Comparison of ENCODE assay signal across 9 cellular contexts in genomic region chr3:50156991-50157493, GRCh38. TPM values are rescaled to one million over a fixed set of nuclear protein-coding genes. Genes with fewer than 3 reads are reported as not detected.
DNase-seq lines count a peak whose midpoint lies in the region; ATAC-seq and TF ChIP-seq lines count a peak whose summit lies in the region.
"Had no signal": no experiment of that assay in that cellular context is flagged by ENCODE, and none has a peak within 500 bp of the region (broad histone marks: within the 10 kb centered on the region; RNA-seq: fewer than 3 reads in every experiment).

No MANE protein-coding gene starts in this region.

- H3K4me1 ChIP-seq in subcutaneous abdominal adipose tissue (ENCODE audit: control insufficient read depth in 5 of 5, insufficient read depth in 5 of 5, low read length in 5 of 5), result peaks cover 0 to 74% (median 49%) of the 10 kb centered on the region in 5 donors

- H3K9me3 ChIP-seq in subcutaneous abdominal adipose tissue (ENCODE audit: control insufficient read depth in 5 of 5, low read length in 5 of 5), result no peaks in the 10 kb centered on the region

- peaks cover 32% of the 10 kb centered on the region for H3K27me3 Mint-ChIP-seq in activated T-cell treated with anti-CD3 and anti-CD28 coated beads, Interleukin-2, amount 50 U/mL, for 4 hours (ENCODE audit: low read depth)

- H3K4me3 Mint-ChIP-seq in activated T-cell treated with anti-CD3 and anti-CD28 coated beads, Interleukin-2, amount 50 U/mL, for 4 hours, result no peak overlapping the region

- H3K4me1 Mint-ChIP-seq in activated T-cell treated with anti-CD3 and anti-CD28 coated beads, Interleukin-2, amount 50 U/mL, for 4 hours (ENCODE audit: low read depth), result peaks cover 8% of the 10 kb centered on the region

- H3K9me3 Mint-ChIP-seq in activated T-cell treated with anti-CD3 and anti-CD28 coated beads, Interleukin-2, amount 50 U/mL, for 4 hours, result no peaks in the 10 kb centered on the region

- DNase-seq in HK-2 (ENCODE audit: unreplicated experiment) (peak; percentile 45), brain microvascular endothelial cell (no peak), kidney epithelial cell (ENCODE audit: low read depth) (no peak), HuH-7 (ENCODE audit: low spot score) (no peak)
- no peak for DNase-seq in activated T-cell treated with anti-CD3 and anti-CD28 coated beads, Interleukin-2, amount 50 U/mL, for 4 hours
- DNase-seq: stimulated activated CD4-positive, alpha-beta T cell treated with anti-CD3 and anti-CD28 coated beads, Interleukin-15, amount 100 ng/mL, for 24 hours had no signal

- H3K9ac ChIP-seq in subcutaneous abdominal adipose tissue (ENCODE audit: low read length in 5 of 5), result peak overlapping the region in 4 of 5 donors; percentile 8 to 86 (median 60)

- TF ChIP-seq CTCF in brain microvascular endothelial cell (IDR thresholded peaks at IDR 0.05; ENCODE audit: low read depth, low read length, missing control alignments), result no peak
- TF ChIP-seq CTCF in kidney epithelial cell (IDR thresholded peaks at IDR 0.05; ENCODE audit: insufficient read depth, low read length, poor library complexity, severe bottlenecking), result no peak

- H3K36me3 ChIP-seq in brain microvascular endothelial cell (replicated peaks) (no peaks in the 10 kb centered on the region), kidney epithelial cell (ENCODE audit: control insufficient read depth, insufficient read depth, low read length) (no peaks in the 10 kb centered on the region), subcutaneous abdominal adipose tissue (ENCODE audit: control insufficient read depth in 5 of 5, insufficient read depth in 5 of 5, low read length in 5 of 5) (no peaks in the 10 kb centered on the region)

- H3K4me3 ChIP-seq in brain microvascular endothelial cell (ENCODE audit: low read depth, low read length) (peak overlapping the region; percentile 43), kidney epithelial cell (ENCODE audit: low read depth, low read length) (peak overlapping the region; percentile 66), subcutaneous abdominal adipose tissue (ENCODE audit: low read depth in 1 of 5, low read length in 5 of 5) (peak overlapping the region in 4 of 5 donors; percentile 49 to 76 (median 71))

- ATAC-seq in activated T-cell treated with anti-CD3 and anti-CD28 coated beads, Interleukin-2, amount 50 U/mL, for 4 hours, result no peak
- ATAC-seq in GM19351 (IDR thresholded peaks at IDR 0.05; ENCODE audit: unreplicated experiment) (no peak), GM21447 (IDR thresholded peaks at IDR 0.05; ENCODE audit: unreplicated experiment) (no peak)

- peaks cover 8% of the 10 kb centered on the region for H3K27me3 ChIP-seq in brain microvascular endothelial cell (replicated peaks)
- peaks cover 2% of the 10 kb centered on the region for H3K27me3 ChIP-seq in kidney epithelial cell (ENCODE audit: control insufficient read depth, insufficient read depth, low read length)
- H3K27me3 ChIP-seq in subcutaneous abdominal adipose tissue (ENCODE audit: control insufficient read depth in 5 of 5, insufficient read depth in 4 of 5, low read length in 5 of 5), result peaks cover 3 to 22% (median 10%) of the 10 kb centered on the region in 5 donors

- H3K36me3 Mint-ChIP-seq in activated T-cell treated with anti-CD3 and anti-CD28 coated beads, Interleukin-2, amount 50 U/mL, for 4 hours (ENCODE audit: insufficient read depth), result no peaks in the 10 kb centered on the region

- H3K27ac ChIP-seq in brain microvascular endothelial cell (no peak overlapping the region), subcutaneous abdominal adipose tissue (ENCODE audit: low read depth, low read length) (peak overlapping the region; percentile 83)

- in situ Hi-C loops in brain microvascular endothelial cell (cut with HindIII; ENCODE audit: low pct_ligation_motif_present, low sequenced_read_pairs), result no loop called here

RNA-seq across cellular contexts. Expression of gene SEMA3F, which starts 1.9 kb away (rescaled TPM):
- 79.8 and 85.4 TPM in 2 replicates for total RNA-seq in kidney epithelial cell
- under 1 TPM; 0.19 to 0.24 (median 0.23) TPM for total RNA-seq in activated T-cell treated with anti-CD3 and anti-CD28 coated beads, Interleukin-2, amount 50 U/mL, for 4 hours

RNA-seq across cellular contexts. Expression of gene GNAT1, which starts 34.4 kb away (rescaled TPM):
- total RNA-seq in kidney epithelial cell, result not detected in 2 replicates
- total RNA-seq in activated T-cell treated with anti-CD3 and anti-CD28 coated beads, Interleukin-2, amount 50 U/mL, for 4 hours, result not detected

RNA-seq across cellular contexts. Expression of gene SLC38A3, which starts 48.0 kb away (rescaled TPM):
- total RNA-seq in kidney epithelial cell, result 0.13 and 0.48 TPM in 2 replicates
- total RNA-seq in activated T-cell treated with anti-CD3 and anti-CD28 coated beads, Interleukin-2, amount 50 U/mL, for 4 hours, result under 1 TPM in 2 of 3 donors, not detected in 1; 0.08 to 0.52 TPM

Comparison
In these comparisons a context has a peak if more than half of its experiments do, and no peak if none do; other contexts are left out.
1. RNA of gene SEMA3F, which starts 1.9 kb away (total RNA-seq): 79.8 to 85.4 TPM in kidney epithelial cell; 0.19 to 0.24 TPM in activated T-cell treated with anti-CD3 and anti-CD28 coated beads, Interleukin-2, amount 50 U/mL, for 4 hours; every median in the first group is over 10 times any median in the second.
2. Peak in every context shown above with its lines, with median percentiles within 50 percentile points of each other: H3K4me3 ChIP-seq.